In the genomic region with DNA sequence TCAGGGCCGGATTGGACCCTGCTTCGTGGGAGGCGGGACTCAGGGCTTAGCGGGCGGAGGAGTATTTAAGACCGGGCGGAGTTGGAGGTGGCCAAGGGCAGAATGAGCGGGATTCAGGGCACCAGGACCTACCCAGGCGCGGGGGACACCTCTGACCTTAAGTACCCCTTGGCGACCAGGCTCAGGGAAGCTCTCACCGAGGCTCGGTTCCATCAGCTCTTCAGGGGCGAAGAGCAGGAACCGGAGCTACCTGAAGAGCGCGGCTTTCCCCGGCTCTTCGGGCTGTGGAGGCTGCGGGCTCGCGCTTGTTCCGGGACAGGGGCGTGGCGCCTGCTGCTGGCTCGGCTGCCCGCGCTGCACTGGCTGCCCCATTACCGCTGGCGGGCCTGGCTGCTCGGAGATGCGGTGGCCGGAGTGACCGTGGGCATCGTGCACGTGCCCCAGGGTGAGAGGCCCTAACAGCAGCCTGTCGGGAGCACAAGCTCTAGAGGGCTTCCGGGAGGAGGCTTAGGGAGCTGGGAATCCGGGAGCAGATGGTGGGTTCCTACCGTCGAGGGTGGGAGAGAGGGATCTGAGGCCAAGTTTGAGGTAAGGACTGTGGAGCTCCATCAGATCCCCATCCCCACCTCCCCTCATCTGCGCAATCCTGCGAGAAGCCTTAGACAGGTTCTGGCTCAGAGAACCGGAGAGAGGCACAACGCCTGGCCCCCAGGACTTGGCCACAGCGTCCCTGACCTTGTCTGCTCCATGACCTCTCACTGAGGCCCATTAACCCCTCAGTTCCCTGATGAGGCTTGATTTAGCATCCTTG, we compare ENCODE assay signal across 11 cellular contexts. TPM values are rescaled to one million over a fixed set of nuclear protein-coding genes. Genes with fewer than 3 reads are reported as not detected.
DNase-seq lines count a peak whose midpoint lies in the region; ATAC-seq and TF ChIP-seq lines count a peak whose summit lies in the region.
"Had no signal": no experiment of that assay in that cellular context is flagged by ENCODE, and none has a peak within 500 bp of the region (broad histone marks: within the 10 kb centered on the region; RNA-seq: fewer than 3 reads in every experiment).

No MANE protein-coding gene starts in this region.

- DNase-seq in activated CD4-positive, alpha-beta T cell treated with anti-CD3 and anti-CD28 coated beads, Interleukin-2, amount 10 ng/mL, durations not matched to agents 7 days and 5 days: no peak
- no peak for DNase-seq in activated CD4-positive, alpha-beta T cell treated with anti-CD3 and anti-CD28 coated beads, Interleukin-2, amount 50 U/mL, for 4 hours
- DNase-seq in activated T-helper 1 cell treated with anti-CD3 and anti-CD28 coated beads, Interleukin-12 subunit alpha, Interleukin-12 subunit beta, Interleukin-2, Interleukin-4 antibody, amounts not matched to agents 30 ng/mL and 10 ng/mL and 1 ng/mL, durations not matched to agents 14 hours and 24 hours and 36 hours (ENCODE audit: low spot score): no peak
- DNase-seq in iPS-NIHi11 (ENCODE audit: low spot score) (peak; percentile 65), retina (peak; percentile 54), hippocampal formation (lab: John Stamatoyannopoulos, UW) (no peak), PC-9 (no peak)
- DNase-seq: ACHN, NCI-H187 treated with DMSO at 0.1 percent for 48 hours had no signal

- H3K27ac Mint-ChIP-seq in activated CD4-positive, alpha-beta T cell treated with anti-CD3 and anti-CD28 coated beads, Interleukin-2, amount 10 ng/mL, durations not matched to agents 7 days and 5 days: peak overlapping the region; percentile 58
- no peak overlapping the region for H3K27ac Mint-ChIP-seq in activated T-helper 1 cell treated with anti-CD3 and anti-CD28 coated beads, Interleukin-12 subunit alpha, Interleukin-12 subunit beta, Interleukin-2, Interleukin-4 antibody, amounts not matched to agents 30 ng/mL and 10 ng/mL and 1 ng/mL, durations not matched to agents 14 hours and 24 hours and 36 hours

- no peaks in the 10 kb centered on the region for H3K9me3 ChIP-seq in PC-9 (ENCODE audit: insufficient read depth, low read depth)
- H3K9me3 ChIP-seq: Peyer's patch had no signal

- H3K9me2 ChIP-seq in PC-9 (ENCODE audit: insufficient read depth): no peaks in the 10 kb centered on the region

- peaks cover 95% of the 10 kb centered on the region for H3K27me3 ChIP-seq in PC-9 (ENCODE audit: insufficient read depth, low read depth)

- no peak overlapping the region for H3K4me3 Mint-ChIP-seq in activated CD4-positive, alpha-beta T cell treated with anti-CD3 and anti-CD28 coated beads, Interleukin-2, amount 10 ng/mL, durations not matched to agents 7 days and 5 days
- peak overlapping the region; percentile 54 for H3K4me3 Mint-ChIP-seq in activated T-helper 1 cell treated with anti-CD3 and anti-CD28 coated beads, Interleukin-12 subunit alpha, Interleukin-12 subunit beta, Interleukin-2, Interleukin-4 antibody, amounts not matched to agents 30 ng/mL and 10 ng/mL and 1 ng/mL, durations not matched to agents 14 hours and 24 hours and 36 hours

- H3K27me3 Mint-ChIP-seq in activated CD4-positive, alpha-beta T cell treated with anti-CD3 and anti-CD28 coated beads, Interleukin-2, amount 10 ng/mL, durations not matched to agents 7 days and 5 days: peaks cover 92% of the 10 kb centered on the region
- H3K27me3 Mint-ChIP-seq in activated T-helper 1 cell treated with anti-CD3 and anti-CD28 coated beads, Interleukin-12 subunit alpha, Interleukin-12 subunit beta, Interleukin-2, Interleukin-4 antibody, amounts not matched to agents 30 ng/mL and 10 ng/mL and 1 ng/mL, durations not matched to agents 14 hours and 24 hours and 36 hours (ENCODE audit: insufficient read depth): peaks cover 84% of the 10 kb centered on the region

- CTCF ChIA-PET in activated CD4-positive, alpha-beta T cell treated with anti-CD3 and anti-CD28 coated beads, Interleukin-2, amount 10 ng/mL, durations not matched to agents 7 days and 5 days (lab: Charles Lee): interaction anchor here (1.1 to 3.2 kb wide), 8 partner anchors 9 to 44 kb away, joined by 3 to 11 read pairs (median 6); no protein-coding TSS in a partner anchor
- CTCF ChIA-PET in PC-9 (lab: Charles Lee): no interaction called here

- H2AFZ ChIP-seq in PC-9: no peak overlapping the region

- no peaks in the 10 kb centered on the region for H4K20me1 ChIP-seq in PC-9 (ENCODE audit: insufficient read depth)

- no peaks in the 10 kb centered on the region for H3K9me3 Mint-ChIP-seq in activated CD4-positive, alpha-beta T cell treated with anti-CD3 and anti-CD28 coated beads, Interleukin-2, amount 10 ng/mL, durations not matched to agents 7 days and 5 days
- no peaks in the 10 kb centered on the region for H3K9me3 Mint-ChIP-seq in activated T-helper 1 cell treated with anti-CD3 and anti-CD28 coated beads, Interleukin-12 subunit alpha, Interleukin-12 subunit beta, Interleukin-2, Interleukin-4 antibody, amounts not matched to agents 30 ng/mL and 10 ng/mL and 1 ng/mL, durations not matched to agents 14 hours and 24 hours and 36 hours

- no peak for ATAC-seq in HG03039 (IDR thresholded peaks at IDR 0.05; ENCODE audit: unreplicated experiment)

- BruUV-seq in PC-9 (replicated peaks; lab: Mats Ljungman, UMichigan): no TSS peak

- no peaks in the 10 kb centered on the region for H3K36me3 Mint-ChIP-seq in activated CD4-positive, alpha-beta T cell treated with anti-CD3 and anti-CD28 coated beads, Interleukin-2, amount 10 ng/mL, durations not matched to agents 7 days and 5 days (ENCODE audit: low read depth)
- no peaks in the 10 kb centered on the region for H3K36me3 Mint-ChIP-seq in activated T-helper 1 cell treated with anti-CD3 and anti-CD28 coated beads, Interleukin-12 subunit alpha, Interleukin-12 subunit beta, Interleukin-2, Interleukin-4 antibody, amounts not matched to agents 30 ng/mL and 10 ng/mL and 1 ng/mL, durations not matched to agents 14 hours and 24 hours and 36 hours (ENCODE audit: low read depth)

- H3K4me2 ChIP-seq in PC-9: no peak overlapping the region

- intact Hi-C loops in activated T-helper 1 cell treated with anti-CD3 and anti-CD28 coated beads, Interleukin-12 subunit alpha, Interleukin-12 subunit beta, Interleukin-2, Interleukin-4 antibody, amounts not matched to agents 30 ng/mL and 10 ng/mL and 1 ng/mL, durations not matched to agents 14 hours and 24 hours and 36 hours (cut with micrococcal nuclease): loop anchor here (2.0 to 10.0 kb wide), 3 partner anchors 29 to 375 kb away; partner anchors contain the start of gene PIP4K2C
- intact Hi-C loops in PC-9 (cut with micrococcal nuclease; ENCODE audit: unreplicated experiment): no loop called here

- POLR2A ChIA-PET in activated CD4-positive, alpha-beta T cell treated with anti-CD3 and anti-CD28 coated beads, Interleukin-2, amount 10 ng/mL, durations not matched to agents 7 days and 5 days (lab: Charles Lee): no interaction called here
- POLR2A ChIA-PET in PC-9 (lab: Charles Lee; ENCODE audit: unreplicated experiment): interaction anchor here (0.6 kb wide), 1 partner anchor 101 kb away, joined by 3 read pairs; no protein-coding TSS in a partner anchor

- TF ChIP-seq CTCF in PC-9 (conservative IDR thresholded peaks at IDR 0.05): no peak

- no peaks in the 10 kb centered on the region for H3K79me2 ChIP-seq in PC-9 (ENCODE audit: low read depth)

- H3K4me1 Mint-ChIP-seq in activated CD4-positive, alpha-beta T cell treated with anti-CD3 and anti-CD28 coated beads, Interleukin-2, amount 10 ng/mL, durations not matched to agents 7 days and 5 days: peaks cover 30% of the 10 kb centered on the region
- H3K4me1 Mint-ChIP-seq in activated T-helper 1 cell treated with anti-CD3 and anti-CD28 coated beads, Interleukin-12 subunit alpha, Interleukin-12 subunit beta, Interleukin-2, Interleukin-4 antibody, amounts not matched to agents 30 ng/mL and 10 ng/mL and 1 ng/mL, durations not matched to agents 14 hours and 24 hours and 36 hours (ENCODE audit: low read depth): peaks cover 23% of the 10 kb centered on the region

- H3K27ac ChIP-seq in PC-9: no peak overlapping the region
- H3K27ac ChIP-seq: Peyer's patch had no signal

- no peak overlapping the region for H3K4me3 ChIP-seq in PC-9
- H3K4me3 ChIP-seq: Peyer's patch had no signal

- H3K36me3 ChIP-seq in PC-9 (ENCODE audit: low read depth): no peaks in the 10 kb centered on the region
- H3K36me3 ChIP-seq: Peyer's patch had no signal

- H3F3A ChIP-seq in PC-9 (ENCODE audit: insufficient read depth, low read depth): no peaks in the 10 kb centered on the region

- H3K4me1 ChIP-seq in PC-9 (replicated peaks; ENCODE audit: insufficient read depth): no peaks in the 10 kb centered on the region

RNA-seq across cellular contexts. Expression of gene ARHGEF25, which starts 8.4 kb away (rescaled TPM):
- under 1 TPM; 0.25 to 0.42 TPM for total RNA-seq in activated CD4-positive, alpha-beta T cell treated with anti-CD3 and anti-CD28 coated beads, Interleukin-2, amount 10 ng/mL, durations not matched to agents 7 days and 5 days
- total RNA-seq in activated T-helper 1 cell treated with anti-CD3 and anti-CD28 coated beads, Interleukin-12 subunit alpha, Interleukin-12 subunit beta, Interleukin-2, Interleukin-4 antibody, amounts not matched to agents 30 ng/mL and 10 ng/mL and 1 ng/mL, durations not matched to agents 14 hours and 24 hours and 36 hours: 0.60 and 1.5 TPM in 2 replicates
- total RNA-seq in PC-9 (2021): 12.9 and 18.8 TPM in 2 replicates

RNA-seq across cellular contexts. Expression of gene B4GALNT1, which starts 13.4 kb away (rescaled TPM):
- total RNA-seq in activated CD4-positive, alpha-beta T cell treated with anti-CD3 and anti-CD28 coated beads, Interleukin-2, amount 10 ng/mL, durations not matched to agents 7 days and 5 days: under 1 TPM; 0.62 to 0.77 TPM
- total RNA-seq in activated T-helper 1 cell treated with anti-CD3 and anti-CD28 coated beads, Interleukin-12 subunit alpha, Interleukin-12 subunit beta, Interleukin-2, Interleukin-4 antibody, amounts not matched to agents 30 ng/mL and 10 ng/mL and 1 ng/mL, durations not matched to agents 14 hours and 24 hours and 36 hours: 4.4 and 4.6 TPM in 2 replicates
- 15.0 and 17.9 TPM in 2 replicates for total RNA-seq in PC-9 (2021)

RNA-seq across cellular contexts. Expression of gene DTX3, which starts 15.0 kb away (rescaled TPM):
- total RNA-seq in activated CD4-positive, alpha-beta T cell treated with anti-CD3 and anti-CD28 coated beads, Interleukin-2, amount 10 ng/mL, durations not matched to agents 7 days and 5 days: 10 to 100 TPM; 15.5 to 16.5 TPM
- 16.8 and 18.5 TPM in 2 replicates for total RNA-seq in activated T-helper 1 cell treated with anti-CD3 and anti-CD28 coated beads, Interleukin-12 subunit alpha, Interleukin-12 subunit beta, Interleukin-2, Interleukin-4 antibody, amounts not matched to agents 30 ng/mL and 10 ng/mL and 1 ng/mL, durations not matched to agents 14 hours and 24 hours and 36 hours
- 16.2 and 18.1 TPM in 2 replicates for total RNA-seq in PC-9 (2021)

RNA-seq across cellular contexts. Expression of gene PIP4K2C, which starts 28.6 kb away (rescaled TPM):
- total RNA-seq in activated CD4-positive, alpha-beta T cell treated with anti-CD3 and anti-CD28 coated beads, Interleukin-2, amount 10 ng/mL, durations not matched to agents 7 days and 5 days: 10 to 100 TPM; 17.9 to 20.4 TPM
- 22.8 and 25.7 TPM in 2 replicates for total RNA-seq in activated T-helper 1 cell treated with anti-CD3 and anti-CD28 coated beads, Interleukin-12 subunit alpha, Interleukin-12 subunit beta, Interleukin-2, Interleukin-4 antibody, amounts not matched to agents 30 ng/mL and 10 ng/mL and 1 ng/mL, durations not matched to agents 14 hours and 24 hours and 36 hours
- 47.7 and 48.7 TPM in 2 replicates for total RNA-seq in PC-9 (2021)

Comparison
In these comparisons a context has a peak if more than half of its experiments do, and no peak if none do; other contexts are left out.
1. DNase-seq: peak in iPS-NIHi11 (single experiment) and retina (single experiment); none in activated CD4-positive, alpha-beta T cell treated with anti-CD3 and anti-CD28 coated beads, Interleukin-2, amount 10 ng/mL, durations not matched to agents 7 days and 5 days (single experiment), activated CD4-positive, alpha-beta T cell treated with anti-CD3 and anti-CD28 coated beads, Interleukin-2, amount 50 U/mL, for 4 hours (0 of 2), activated T-helper 1 cell treated with anti-CD3 and anti-CD28 coated beads, Interleukin-12 subunit alpha, Interleukin-12 subunit beta, Interleukin-2, Interleukin-4 antibody, amounts not matched to agents 30 ng/mL and 10 ng/mL and 1 ng/mL, durations not matched to agents 14 hours and 24 hours and 36 hours (single experiment), hippocampal formation (0 of 2) and PC-9 (0 of 2).